Comparison of ENCODE assay signal across 10 cellular contexts in genomic region chr15:75651810-75652543, GRCh38. TPM values are rescaled to one million over a fixed set of nuclear protein-coding genes. Genes with fewer than 3 reads are reported as not detected.
DNase-seq lines count a peak whose midpoint lies in the region; ATAC-seq and TF ChIP-seq lines count a peak whose summit lies in the region.
"Had no signal": no experiment of that assay in that cellular context is flagged by ENCODE, and none has a peak within 500 bp of the region (broad histone marks: within the 10 kb centered on the region; RNA-seq: fewer than 3 reads in every experiment).

No MANE protein-coding gene starts in this region.

- H3K9ac ChIP-seq in mammary epithelial cell (ENCODE audit: insufficient read depth, low read length) (no peak overlapping the region), mucosa of rectum (ENCODE audit: low read depth in 1 of 2, low read length in 2 of 2) (peak overlapping the region; percentile 41 to 52)

- H3K79me2 ChIP-seq in mammary epithelial cell (ENCODE audit: insufficient read depth, low read length) = peaks cover 98% of the 10 kb centered on the region

- dilution Hi-C loops in mammary epithelial cell (cut with HindIII; ENCODE audit: low sequenced_read_pairs) = no loop called here

- 35 to 70% (median 51%) methylated on average over 2 of the region's 2 CpGs for WGBS in heart left ventricle, 4 donors
- WGBS in mammary epithelial cell (ENCODE audit: low coverage, missing lambda C conversion rate) = 72% methylated on average over 2 of the region's 2 CpGs
- whole genome bisulfite sequencing in upper lobe of left lung, 2 donors = 44 to 51% methylated on average over 2 of the region's 2 CpGs

- no peaks in the 10 kb centered on the region for H4K20me1 ChIP-seq in mammary epithelial cell (ENCODE audit: insufficient read depth, low read length)

- peaks cover 0 to 42% (median 10%) of the 10 kb centered on the region in 9 donors for H3K36me3 ChIP-seq in heart left ventricle
- H3K36me3 ChIP-seq in mammary epithelial cell (ENCODE audit: insufficient read depth, low read length) = peaks cover 8% of the 10 kb centered on the region
- H3K36me3 ChIP-seq in mucosa of rectum (ENCODE audit: control insufficient read depth in 2 of 2, insufficient read depth in 2 of 2, low read length in 2 of 2) = peaks cover 7 to 23% of the 10 kb centered on the region in 2 donors
- H3K36me3 ChIP-seq in upper lobe of left lung = peaks cover 0 to 20% (median 6%) of the 10 kb centered on the region in 4 donors

- peaks cover 8 to 73% (median 56%) of the 10 kb centered on the region in 12 donors for H3K4me1 ChIP-seq in heart left ventricle
- H3K4me1 ChIP-seq in mammary epithelial cell (ENCODE audit: insufficient read depth, low read length) = peaks cover 65% of the 10 kb centered on the region
- H3K4me1 ChIP-seq in mucosa of rectum (ENCODE audit: control insufficient read depth in 2 of 2, insufficient read depth in 2 of 2, low read length in 2 of 2) = peaks cover 47 to 51% of the 10 kb centered on the region in 2 donors
- H3K4me1 ChIP-seq in upper lobe of left lung = peaks cover 58 to 83% (median 67%) of the 10 kb centered on the region in 4 donors

- DNase-seq in heart left ventricle = no peak
- no peak for DNase-seq in left cardiac atrium
- DNase-seq in mammary epithelial cell = no peak
- DNase-seq in upper lobe of left lung = no peak
- DNase-seq in NCI-H1105 treated with DMSO at 0.1 percent for 48 hours (lab: John Stamatoyannopoulos, UW) = no peak
- no peak for DNase-seq in mesenteric fat pad (ENCODE audit: low spot score)
- DNase-seq: effector CD4-positive, alpha-beta T cell; WERI-Rb-1 had no signal

- TF ChIP-seq POLR2A in heart left ventricle (IDR thresholded peaks at IDR 0.05) = no peak
- TF ChIP-seq POLR2A in upper lobe of left lung (IDR thresholded peaks at IDR 0.05) = no peak

- no TSS peak for BruUV-seq in mammary epithelial cell (replicated peaks; lab: Mats Ljungman, UMichigan)

- intact Hi-C loops in heart left ventricle (cut with DNase I) = no loop called here
- intact Hi-C loops in left cardiac atrium (cut with DNase I) = no loop called here
- intact Hi-C loops in mammary epithelial cell (cut with micrococcal nuclease) = no loop called here

- no peak for TF ChIP-seq EP300 in upper lobe of left lung (IDR thresholded peaks at IDR 0.05)

- CTCF ChIA-PET in mammary epithelial cell (lab: Charles Lee; ENCODE audit: low non-redundant PET) = interaction anchor here (0.5 kb wide), 1 partner anchor 26 kb away, joined by 3 read pairs; the partner anchor contains the start of gene SNUPN

- ATAC-seq in heart left ventricle = no peak
- ATAC-seq in left cardiac atrium = no peak
- no peak for ATAC-seq in upper lobe of left lung (ENCODE audit: low FRiP score in 2 of 2)
- no peak for ATAC-seq in GM18517 (IDR thresholded peaks at IDR 0.05; ENCODE audit: unreplicated experiment)

- H3K4me3 ChIP-seq in heart left ventricle (peak overlapping the region in 10 of 12 donors; percentile 21 to 97 (median 77)), mammary epithelial cell (replicated peaks in 1 of 3; ENCODE audit: insufficient read depth in 1 of 3, low read depth in 2 of 3, low read length in 3 of 3) (peak overlapping the region; percentile 25 to 71 (median 43)), mucosa of rectum (ENCODE audit: low read length in 2 of 2) (peak overlapping the region; percentile 61 to 94), upper lobe of left lung (peak overlapping the region in 3 of 4 donors; percentile 25 to 78 (median 77))

- TF ChIP-seq CTCF in heart left ventricle (IDR thresholded peaks at IDR 0.05) (no peak), mammary epithelial cell (conservative IDR thresholded peaks at IDR 0.05 in 1 of 2, IDR thresholded peaks at IDR 0.05 in 1 of 2; ENCODE audit: extremely low read depth in 1 of 2, insufficient read depth in 1 of 2, low read depth in 1 of 2, low read length in 2 of 2) (no peak), upper lobe of left lung (IDR thresholded peaks at IDR 0.05) (no peak)

- H3K9me3 ChIP-seq in heart left ventricle (no peaks in the 10 kb centered on the region), mammary epithelial cell (replicated peaks; ENCODE audit: insufficient read depth, low read length) (no peaks in the 10 kb centered on the region), mucosa of rectum (ENCODE audit: control insufficient read depth in 2 of 2, low read length in 2 of 2) (no peaks in the 10 kb centered on the region), upper lobe of left lung (no peaks in the 10 kb centered on the region)

- no peaks in the 10 kb centered on the region for H3K27me3 ChIP-seq in heart left ventricle
- H3K27me3 ChIP-seq in mammary epithelial cell (ENCODE audit: insufficient read depth, low read length) = no peaks in the 10 kb centered on the region
- H3K27me3 ChIP-seq in mucosa of rectum (ENCODE audit: control insufficient read depth in 2 of 2, insufficient read depth in 2 of 2, low read length in 2 of 2) = no peaks in the 10 kb centered on the region
- H3K27me3 ChIP-seq in upper lobe of left lung = no peaks in the 10 kb centered on the region

- H3K27ac ChIP-seq in heart left ventricle = peak overlapping the region in 11 of 12 donors; percentile 57 to 78 (median 68)
- H3K27ac ChIP-seq in mammary epithelial cell (ENCODE audit: insufficient read depth, low read depth, low read length) = peak overlapping the region; percentile 9
- H3K27ac ChIP-seq in mucosa of rectum (ENCODE audit: low read depth in 2 of 2, low read length in 2 of 2) = peak overlapping the region; percentile 9 to 48
- H3K27ac ChIP-seq in upper lobe of left lung = peak overlapping the region; percentile 52 to 70 (median 69)
- H3K27ac ChIP-seq: WERI-Rb-1 had no signal

- peak overlapping the region; percentile 95 for H3K4me2 ChIP-seq in mammary epithelial cell (ENCODE audit: insufficient read depth, low read depth, low read length)

- H2AFZ ChIP-seq in mammary epithelial cell (ENCODE audit: low read depth, low read length) = no peak overlapping the region

- in situ Hi-C loops in mammary epithelial cell (cut with MboI; ENCODE audit: low sequenced_read_pairs in 2 of 2) = no loop called here

RNA-seq across cellular contexts. Expression of gene SNX33, which starts 4.3 kb away (rescaled TPM):
- total RNA-seq in heart left ventricle = 10 to 100 TPM in 6 of 9 donors, 1 to 10 TPM in 3; 8.3 to 20.9 (median 11.6) TPM
- 1 to 10 TPM; 7.7 to 9.2 TPM for polyA plus RNA-seq in heart left ventricle
- total RNA-seq in left cardiac atrium = 10 to 100 TPM; 14.3 to 17.0 TPM
- 10 to 100 TPM; 28.2 to 41.4 TPM for total RNA-seq in mammary epithelial cell
- polyA plus RNA-seq in mammary epithelial cell = 24.0 TPM
- polyA minus RNA-seq in mammary epithelial cell = 50.4 TPM
- total RNA-seq in upper lobe of left lung = 10 to 100 TPM; 26.7 to 46.1 (median 31.7) TPM
- total RNA-seq in mesenteric fat pad = 25.1 TPM

RNA-seq across cellular contexts. Expression of gene IMP3, which starts 12.0 kb away (rescaled TPM):
- total RNA-seq in heart left ventricle (100 to 1,000 TPM in 2 of 9 donors, 10 to 100 TPM in 7; 37.1 to 151 (median 44.5) TPM), left cardiac atrium (10 to 100 TPM; 44.1 to 49.9 TPM), mammary epithelial cell (10 to 100 TPM; 46.5 to 62.8 TPM), upper lobe of left lung (100 to 1,000 TPM in 1 of 6 donors, 10 to 100 TPM in 5; 64.3 to 183 (median 70.2) TPM), mesenteric fat pad (67.5 TPM)
- polyA plus RNA-seq in heart left ventricle (10 to 100 TPM; 38.4 to 88.1 TPM), mammary epithelial cell (113 TPM)
- 22.7 TPM for polyA minus RNA-seq in mammary epithelial cell

RNA-seq across cellular contexts. Expression of gene SNUPN, which starts 26.5 kb away (rescaled TPM):
- total RNA-seq in heart left ventricle (10 to 100 TPM; 13.2 to 21.6 (median 14.5) TPM), left cardiac atrium (10 to 100 TPM; 15.6 to 21.4 TPM), mammary epithelial cell (10 to 100 TPM; 16.5 to 21.5 TPM), upper lobe of left lung (10 to 100 TPM; 14.1 to 30.4 (median 22.4) TPM), mesenteric fat pad (22.0 TPM)
- polyA plus RNA-seq in heart left ventricle (10 to 100 TPM; 14.1 to 15.5 TPM), mammary epithelial cell (20.3 TPM)
- polyA minus RNA-seq in mammary epithelial cell = 19.6 TPM

Comparison
In these comparisons a context has a peak if more than half of its experiments do, and no peak if none do; other contexts are left out.
1. H3K27ac ChIP-seq: peak in every context shown above with its lines; median percentile 69 in upper lobe of left lung; 68 in heart left ventricle; 28 in mucosa of rectum; 9 in mammary epithelial cell.